2 cellular contexts compared by ENCODE assay signal in the genomic region with DNA sequence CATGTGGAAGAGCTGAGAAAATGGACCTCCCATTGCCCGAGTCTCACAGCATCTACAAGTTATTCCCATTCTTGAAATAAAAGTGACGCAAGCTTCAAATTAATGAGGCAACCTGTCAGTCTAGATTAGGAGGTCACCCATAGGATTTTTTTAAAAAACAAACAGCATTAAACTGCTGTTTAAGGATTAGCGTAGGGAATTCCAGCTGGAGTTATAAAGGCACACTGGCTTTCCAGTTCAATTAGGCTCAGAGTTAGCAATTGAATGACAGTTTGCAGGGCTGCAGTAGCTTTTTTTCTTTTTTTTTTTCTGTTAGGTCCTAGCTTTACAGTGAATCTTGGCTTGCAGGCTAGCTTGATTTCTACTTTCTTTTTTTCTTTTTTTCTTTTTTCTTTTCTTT.
TF ChIP-seq lines count a peak whose summit lies in the region.

No MANE protein-coding gene starts in this region.

TF ChIP-seq in Ishikawa, 13 proteins besides CTCF, POLR2A, EP300 and RAD21:
- TF ChIP-seq, protein P1, sequence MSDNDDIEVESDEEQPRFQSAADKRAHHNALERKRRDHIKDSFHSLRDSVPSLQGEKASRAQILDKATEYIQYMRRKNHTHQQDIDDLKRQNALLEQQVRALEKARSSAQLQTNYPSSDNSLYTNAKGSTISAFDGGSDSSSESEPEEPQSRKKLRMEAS (IDR thresholded peaks at IDR 0.05): no peak
- TF ChIP-seq EGR1 (IDR thresholded peaks at IDR 0.05) (no peak), CEBPB (IDR thresholded peaks at IDR 0.05) (0 out of 2 replicates have a peak, but pooled peaks have one; percentile 5), YY1 (IDR thresholded peaks at IDR 0.05; ENCODE audit: low read depth) (no peak)
- TF ChIP-seq, protein P2, sequence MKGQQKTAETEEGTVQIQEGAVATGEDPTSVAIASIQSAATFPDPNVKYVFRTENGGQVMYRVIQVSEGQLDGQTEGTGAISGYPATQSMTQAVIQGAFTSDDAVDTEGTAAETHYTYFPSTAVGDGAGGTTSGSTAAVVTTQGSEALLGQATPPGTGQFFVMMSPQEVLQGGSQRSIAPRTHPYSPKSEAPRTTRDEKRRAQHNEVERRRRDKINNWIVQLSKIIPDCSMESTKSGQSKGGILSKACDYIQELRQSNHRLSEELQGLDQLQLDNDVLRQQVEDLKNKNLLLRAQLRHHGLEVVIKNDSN (IDR thresholded peaks at IDR 0.05): no peak

TF ChIP-seq in K562, 482 proteins besides CTCF, POLR2A, EP300 and RAD21 (continued from another document):
- no peak for TF ChIP-seq HNRNPUL1 (IDR thresholded peaks at IDR 0.05; ENCODE audit: low read length)
- TF ChIP-seq CEBPG (CRISPR knock-in tag; IDR thresholded peaks at IDR 0.05): 0 out of 2 replicates have a peak, but pooled peaks have one; percentile 15
- 0 out of 4 replicates have a peak, but pooled peaks of 1 of the 2 experiments have one; percentile 16 for TF ChIP-seq CEBPG (tag; conservative IDR thresholded peaks at IDR 0.05 in 1 of 2, IDR thresholded peaks at IDR 0.05 in 1 of 2)
- no peak for TF ChIP-seq RHOXF2B (CRISPR knock-in tag; conservative IDR thresholded peaks at IDR 0.05)
- TF ChIP-seq CEBPB (tag; IDR thresholded peaks at IDR 0.05): peak; percentile 26; the same call in 1 of the 2 replicates
- no peak for TF ChIP-seq MYNN (IDR thresholded peaks at IDR 0.05)
- TF ChIP-seq MYNN (CRISPR knock-in tag; IDR thresholded peaks at IDR 0.05): no peak
- no peak for TF ChIP-seq MCM7 (IDR thresholded peaks at IDR 0.05)
TF ChIP-seq in K562: peak in this region for 2.
